21 cellular contexts compared by ENCODE assay signal in the genomic region with DNA sequence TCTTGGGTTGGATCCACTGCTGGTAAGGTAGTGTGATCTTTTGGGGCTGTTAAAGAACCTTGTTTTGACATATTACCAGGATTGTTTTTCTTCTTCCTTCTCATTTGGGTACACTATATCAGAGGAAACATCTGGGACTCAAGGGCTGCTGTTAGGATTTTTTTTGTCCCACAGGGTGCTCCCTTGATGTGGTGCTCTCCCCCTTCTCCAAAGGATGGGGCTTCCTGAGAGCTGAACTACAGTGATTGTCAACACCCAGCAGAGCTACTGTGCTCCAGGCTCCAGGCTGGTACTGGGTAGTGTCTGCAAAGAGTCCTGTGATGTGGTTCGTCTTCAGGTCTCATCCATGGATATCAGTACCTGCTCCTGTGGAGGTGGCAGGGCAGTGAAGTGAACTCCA. TPM values are rescaled to one million over a fixed set of nuclear protein-coding genes. Genes with fewer than 3 reads are reported as not detected.
A peak's percentile ranks its signal among the peaks of the same experiment; 100 is the strongest.
DNase-seq lines count a peak whose midpoint lies in the region; ATAC-seq, FAIRE-seq and TF ChIP-seq lines count a peak whose summit lies in the region.
"Had no signal": no experiment of that assay in that cellular context is flagged by ENCODE, and none has a peak within 500 bp of the region (broad histone marks: within the 10 kb centered on the region; RNA-seq: fewer than 3 reads in every experiment).

No MANE protein-coding gene starts in this region.

- H3K23me2 ChIP-seq in H1 (ENCODE audit: low read depth, low read length): no peaks in the 10 kb centered on the region

- H3K36me3 ChIP-seq in KOPT-K1 (ENCODE audit: insufficient read depth, low read length): peaks cover 100% of the 10 kb centered on the region
- H3K36me3 ChIP-seq in H1 (ENCODE audit: control insufficient read depth in 2 of 4, insufficient read depth in 4 of 4, low read length in 3 of 4): no peaks in the 10 kb centered on the region

- H3K14ac ChIP-seq in H1 (ENCODE audit: insufficient read length): no peak overlapping the region

- peaks cover 0 to 4% (median 1%) of the 10 kb centered on the region in 4 experiments; a peak in 3 of 7 replicates for H3K4me1 ChIP-seq in H1 (replicated peaks in 1 of 4; ENCODE audit: control insufficient read depth in 3 of 4, insufficient read depth in 4 of 4, low read length in 3 of 4)
- H3K4me1 ChIP-seq: right lobe of liver had no signal

- no peak overlapping the region for H2BK120ac ChIP-seq in H1 (replicated peaks; ENCODE audit: low read depth, low read length)

- TF ChIP-seq CTCF in H1 (IDR thresholded peaks at IDR 0.05; ENCODE audit: control extremely low read depth in 1 of 3, insufficient read depth in 1 of 3, low read depth in 1 of 3, low read length in 3 of 3): no peak

- H3K9ac ChIP-seq in H1 (replicated peaks in 1 of 4; ENCODE audit: extremely low read depth in 1 of 4, low read depth in 3 of 4, low read length in 3 of 4): no peak overlapping the region

- FAIRE-seq in H1 (lab: Jason Lieb, UNC): no peak
- FAIRE-seq: GM12892, K562 had no signal

- DNase-seq in activated naive CD4-positive, alpha-beta T cell treated with anti-CD3 and anti-CD28 coated beads, Interleukin-2, amount 10 ng/mL, durations not matched to agents 7 days and 5 days: no peak
- no peak for DNase-seq in activated naive CD4-positive, alpha-beta T cell (lab: John Stamatoyannopoulos, UW)
- DNase-seq in H1 (ENCODE audit: low read depth in 1 of 2, low spot score in 2 of 2) (no peak), SKM-1 (lab: John Stamatoyannopoulos, UW; ENCODE audit: unreplicated experiment) (no peak), GOT3 (lab: John Stamatoyannopoulos, UW) (no peak)
- DNase-seq in stimulated activated naive B cell treated with anti-CD40 and anti-IgM and Interleukin-4, amounts not matched to agents 10 μg/mL and 1 μg/mL and 100 μg/mL, for 72 hours: no peak
- DNase-seq: activated effector memory CD4-positive, alpha-beta T cell treated with anti-CD3 and anti-CD28 coated beads, Interleukin-2, amount 50 U/mL, for 16 hours; aorta; heart right ventricle; NCI-H1436 treated with DMSO at 0.1 percent for 48 hours; NCI-H524 treated with DMSO at 0.1 percent for 48 hours; right lobe of liver; stimulated activated CD4-positive, alpha-beta T cell treated with anti-CD3 and anti-CD28 coated beads, Interleukin-15, amount 100 ng/mL, for 24 hours; stimulated activated CD8-positive, alpha-beta memory T cell treated with anti-CD3 and anti-CD28 coated beads, Interleukin-4, amount 100 ng/mL, for 48 hours; T1000 had no signal

- H3K36me3 Mint-ChIP-seq in activated naive CD4-positive, alpha-beta T cell treated with anti-CD3 and anti-CD28 coated beads, Interleukin-2, amount 10 ng/mL, durations not matched to agents 7 days and 5 days: peaks cover 85% of the 10 kb centered on the region
- H3K36me3 Mint-ChIP-seq in stimulated activated naive B cell treated with anti-CD40 and anti-IgM and Interleukin-4, amounts not matched to agents 10 μg/mL and 1 μg/mL and 100 μg/mL, for 72 hours: peaks cover 73 to 93% of the 10 kb centered on the region in 2 donors

- no peak overlapping the region for H4K91ac ChIP-seq in H1 (replicated peaks; ENCODE audit: insufficient read length, low read length)

- CTCF ChIA-PET in activated naive CD4-positive, alpha-beta T cell treated with anti-CD3 and anti-CD28 coated beads, Interleukin-2, amount 10 ng/mL, durations not matched to agents 7 days and 5 days (lab: Charles Lee): no interaction called here
- CTCF ChIA-PET in H1 (lab: Charles Lee; ENCODE audit: partially characterized antibody): interaction anchor here (1.0 to 1.9 kb wide), 5 partner anchors 8 to 58 kb away, joined by 3 to 5 read pairs (median 4); no protein-coding TSS in a partner anchor

- no peak overlapping the region for H3K4me3 ChIP-seq in H1 (ENCODE audit: extremely low read depth in 1 of 4, insufficient read depth in 2 of 4, low read depth in 3 of 4, low read length in 4 of 4)
- H3K4me3 ChIP-seq: heart right ventricle, K562, right lobe of liver had no signal

- 71% methylated on average over 1 of the region's 1 CpG; no CpG with 5 or more reads in 1 of the 2 experiments for WGBS in H1 (ENCODE audit: extremely low coverage in 1 of 2, insufficient coverage in 1 of 2, insufficient read length in 1 of 2, insufficient replicate concordance in 2 of 2, low coverage in 1 of 2, low lambda C conversion rate in 2 of 2, missing lambda C conversion rate in 1 of 2), 2 experiments

- H4K20me1 ChIP-seq in H1 (replicated peaks in 1 of 2; ENCODE audit: control insufficient read depth in 1 of 2, insufficient read depth in 2 of 2, low read length in 2 of 2): no peaks in the 10 kb centered on the region

- H3K4me2 ChIP-seq in H1 (ENCODE audit: insufficient read depth in 1 of 2, low read depth in 2 of 2, low read length in 2 of 2): no peak overlapping the region

- H3K23ac ChIP-seq in H1 (ENCODE audit: insufficient read length): no peak overlapping the region

- H3K4me3 Mint-ChIP-seq in activated naive CD4-positive, alpha-beta T cell treated with anti-CD3 and anti-CD28 coated beads, Interleukin-2, amount 10 ng/mL, durations not matched to agents 7 days and 5 days: no peak overlapping the region
- H3K4me3 Mint-ChIP-seq in stimulated activated naive B cell treated with anti-CD40 and anti-IgM and Interleukin-4, amounts not matched to agents 10 μg/mL and 1 μg/mL and 100 μg/mL, for 72 hours: peak overlapping the region; percentile 23 to 37
- H3K4me3 Mint-ChIP-seq: dendritic cell treated with granulocyte-macrophage colony-stimulating factor and Interleukin-4, amounts not matched to agents 40 ng/mL and 50 ng/mL, for 4 days; nephron; WTC11 had no signal

- H3K4me1 Mint-ChIP-seq in activated naive CD4-positive, alpha-beta T cell treated with anti-CD3 and anti-CD28 coated beads, Interleukin-2, amount 10 ng/mL, durations not matched to agents 7 days and 5 days: peaks cover 59% of the 10 kb centered on the region
- H3K4me1 Mint-ChIP-seq in stimulated activated naive B cell treated with anti-CD40 and anti-IgM and Interleukin-4, amounts not matched to agents 10 μg/mL and 1 μg/mL and 100 μg/mL, for 72 hours: peaks cover 46 to 68% of the 10 kb centered on the region in 2 donors
- H3K4me1 Mint-ChIP-seq: nephron had no signal

- no peak for TF ChIP-seq POLR2A in H1 (IDR thresholded peaks at IDR 0.05; ENCODE audit: control extremely low read depth in 1 of 2, low read depth in 2 of 2, low read length in 2 of 2)

- peak overlapping the region; percentile 5 for H3K27ac ChIP-seq in KOPT-K1 (ENCODE audit: low read depth, low read length, poor library complexity, severe bottlenecking)
- no peak overlapping the region for H3K27ac ChIP-seq in H1 (ENCODE audit: low read depth, low read length)
- H3K27ac ChIP-seq: heart right ventricle, right lobe of liver had no signal

- no peaks in the 10 kb centered on the region for H3K79me1 ChIP-seq in H1 (ENCODE audit: low read depth, low read length)

- H3K4ac ChIP-seq in H1 (replicated peaks; ENCODE audit: insufficient read length, low read depth, low read length): no peak overlapping the region

- no peak for TF ChIP-seq EP300 in H1 (IDR thresholded peaks at IDR 0.05; ENCODE audit: borderline replicate concordance in 1 of 2, low read depth in 2 of 2, low read length in 2 of 2)

- POLR2A ChIA-PET in H1 (lab: Charles Lee; ENCODE audit: partially characterized antibody): no interaction called here

- H4K5ac ChIP-seq in H1 (ENCODE audit: insufficient read length, low read depth, low read length): no peak overlapping the region

- no peak overlapping the region for H4K8ac ChIP-seq in H1 (ENCODE audit: extremely low read depth, insufficient read depth, low read length)

- H2AFZ ChIP-seq in H1 (ENCODE audit: low read length): peak overlapping the region; percentile 38; the same call in 1 of the 2 replicates

- H3K79me2 ChIP-seq in H1 (ENCODE audit: control insufficient read depth in 1 of 2, insufficient read depth in 2 of 2, low read length in 2 of 2): no peaks in the 10 kb centered on the region

- no peak for TF ChIP-seq RAD21 in H1 (IDR thresholded peaks at IDR 0.05 in 1 of 2, conservative IDR thresholded peaks at IDR 0.05 in 1 of 2; ENCODE audit: low read depth in 2 of 2, low read length in 2 of 2)

- peaks cover 2% of the 10 kb centered on the region for H3K9me3 Mint-ChIP-seq in activated naive CD4-positive, alpha-beta T cell treated with anti-CD3 and anti-CD28 coated beads, Interleukin-2, amount 10 ng/mL, durations not matched to agents 7 days and 5 days
- H3K9me3 Mint-ChIP-seq in stimulated activated naive B cell treated with anti-CD40 and anti-IgM and Interleukin-4, amounts not matched to agents 10 μg/mL and 1 μg/mL and 100 μg/mL, for 72 hours: peaks cover 0 to 3% of the 10 kb centered on the region in 2 donors
- H3K9me3 Mint-ChIP-seq: dendritic cell treated with granulocyte-macrophage colony-stimulating factor and Interleukin-4, amounts not matched to agents 40 ng/mL and 50 ng/mL, for 4 days had no signal

- no peaks in the 10 kb centered on the region for H3K9me3 ChIP-seq in KOPT-K1 (ENCODE audit: insufficient read depth, low read length, poor library complexity, severe bottlenecking)
- H3K9me3 ChIP-seq in H1 (ENCODE audit: insufficient read depth in 2 of 2, low read depth in 1 of 2, low read length in 1 of 2): no peaks in the 10 kb centered on the region
- H3K9me3 ChIP-seq: right lobe of liver had no signal

- no peak overlapping the region for H2AK5ac ChIP-seq in H1 (ENCODE audit: low read depth, low read length)

- H2BK5ac ChIP-seq in H1 (ENCODE audit: low read depth, low read length): no peak overlapping the region

- no peak overlapping the region for H2BK12ac ChIP-seq in H1 (ENCODE audit: low read depth, low read length)

- H2BK20ac ChIP-seq in H1 (ENCODE audit: low read length): 0 out of 2 replicates have a peak overlapping the region, but pooled peaks have one; percentile 61

- ATAC-seq in stimulated activated naive B cell treated with anti-CD40 and anti-IgM and Interleukin-4, amounts not matched to agents 10 μg/mL and 1 μg/mL and 100 μg/mL, for 72 hours (replicated peaks): no peak
- ATAC-seq: heart right ventricle, K562 had no signal

- no peak overlapping the region for H3K56ac ChIP-seq in H1 (replicated peaks; ENCODE audit: insufficient read length, low read depth, low read length)

- 0 out of 2 replicates have a peak overlapping the region, but pooled peaks have one; percentile 17 for H3K18ac ChIP-seq in H1 (ENCODE audit: extremely low read depth, low read length)

- H3K27me3 ChIP-seq in H1 (replicated peaks in 1 of 4; ENCODE audit: control insufficient read depth in 3 of 4, extremely low read depth in 1 of 4, insufficient read depth in 3 of 4, low read length in 3 of 4): no peaks in the 10 kb centered on the region
- H3K27me3 ChIP-seq: heart right ventricle, right lobe of liver had no signal

- H3K27me3 Mint-ChIP-seq in activated naive CD4-positive, alpha-beta T cell treated with anti-CD3 and anti-CD28 coated beads, Interleukin-2, amount 10 ng/mL, durations not matched to agents 7 days and 5 days: no peaks in the 10 kb centered on the region
- no peaks in the 10 kb centered on the region for H3K27me3 Mint-ChIP-seq in stimulated activated naive B cell treated with anti-CD40 and anti-IgM and Interleukin-4, amounts not matched to agents 10 μg/mL and 1 μg/mL and 100 μg/mL, for 72 hours
- H3K27me3 Mint-ChIP-seq: dendritic cell treated with granulocyte-macrophage colony-stimulating factor and Interleukin-4, amounts not matched to agents 40 ng/mL and 50 ng/mL, for 4 days had no signal

- no peak overlapping the region for H2BK15ac ChIP-seq in H1 (ENCODE audit: low read length)

- H3K27ac Mint-ChIP-seq in activated naive CD4-positive, alpha-beta T cell treated with anti-CD3 and anti-CD28 coated beads, Interleukin-2, amount 10 ng/mL, durations not matched to agents 7 days and 5 days: peak overlapping the region; percentile 1
- H3K27ac Mint-ChIP-seq in stimulated activated naive B cell treated with anti-CD40 and anti-IgM and Interleukin-4, amounts not matched to agents 10 μg/mL and 1 μg/mL and 100 μg/mL, for 72 hours: peak overlapping the region; percentile 88
- H3K27ac Mint-ChIP-seq: dendritic cell treated with granulocyte-macrophage colony-stimulating factor and Interleukin-4, amounts not matched to agents 40 ng/mL and 50 ng/mL, for 4 days; nephron; WTC11 had no signal

RNA-seq across cellular contexts. Expression of gene IFI16, which starts 20.6 kb away (rescaled TPM):
- 0.63 and 1.1 TPM in 2 replicates for total RNA-seq in H1 (2021; fragmentation: NEBNext Ultra II Directional; extraction: Animal tissue kit (Norgen Biotek cat#: 25700))
- polyA plus RNA-seq in H1 (2011; rRNA removed): 0.52 and 0.74 TPM in 2 replicates
- polyA plus RNA-seq in H1 (2011; cell fraction: cytosol; rRNA removed): 0.84 TPM
- polyA plus RNA-seq in H1 (2011; cell fraction: nucleus; rRNA removed): 0.97 TPM
- 0.42 to 1.1 TPM (median 0.84 TPM) in 4 replicates for polyA plus RNA-seq in H1 (2012, experiment 1 of 2)
- polyA plus RNA-seq in H1 (2012, experiment 2 of 2): not detected
- 0.77 TPM for polyA plus RNA-seq in H1 (2013, experiment 1 of 2)
- 0.77 TPM for polyA plus RNA-seq in H1 (2013, experiment 2 of 2)
- polyA minus RNA-seq in H1 (2011; rRNA and poly(A)+ RNA removed): 0.88 and 1.9 TPM in 2 replicates
- polyA minus RNA-seq in H1 (2011; cell fraction: cytosol; rRNA and poly(A)+ RNA removed): 1.6 TPM
- 6.6 TPM for polyA minus RNA-seq in H1 (2011; cell fraction: nucleus; rRNA and poly(A)+ RNA removed)

RNA-seq across cellular contexts. Expression of gene AIM2, which starts 46.3 kb away (rescaled TPM):
- 1.7 and 2.1 TPM in 2 replicates for total RNA-seq in H1 (2021; fragmentation: NEBNext Ultra II Directional; extraction: Animal tissue kit (Norgen Biotek cat#: 25700))
- 0.21 and 0.28 TPM in 2 replicates for polyA plus RNA-seq in H1 (2011; rRNA removed)
- polyA plus RNA-seq in H1 (2011; cell fraction: cytosol; rRNA removed): 1.2 TPM
- polyA plus RNA-seq in H1 (2011; cell fraction: nucleus; rRNA removed): 0.37 TPM
- 0.81 to 2.6 TPM (median 1.5 TPM) in 4 replicates for polyA plus RNA-seq in H1 (2012, experiment 1 of 2)
- 0.18 TPM for polyA plus RNA-seq in H1 (2012, experiment 2 of 2)
- 1.2 TPM for polyA plus RNA-seq in H1 (2013, experiment 1 of 2)
- polyA plus RNA-seq in H1 (2013, experiment 2 of 2): 0.99 TPM
- polyA minus RNA-seq in H1 (2011; rRNA and poly(A)+ RNA removed): 0.66 and 1.4 TPM in 2 replicates
- not detected for polyA minus RNA-seq in H1 (2011; cell fraction: cytosol; rRNA and poly(A)+ RNA removed)
- 2.5 TPM for polyA minus RNA-seq in H1 (2011; cell fraction: nucleus; rRNA and poly(A)+ RNA removed)
